ENCODE assay signal across 8 cellular contexts in the genomic region with DNA sequence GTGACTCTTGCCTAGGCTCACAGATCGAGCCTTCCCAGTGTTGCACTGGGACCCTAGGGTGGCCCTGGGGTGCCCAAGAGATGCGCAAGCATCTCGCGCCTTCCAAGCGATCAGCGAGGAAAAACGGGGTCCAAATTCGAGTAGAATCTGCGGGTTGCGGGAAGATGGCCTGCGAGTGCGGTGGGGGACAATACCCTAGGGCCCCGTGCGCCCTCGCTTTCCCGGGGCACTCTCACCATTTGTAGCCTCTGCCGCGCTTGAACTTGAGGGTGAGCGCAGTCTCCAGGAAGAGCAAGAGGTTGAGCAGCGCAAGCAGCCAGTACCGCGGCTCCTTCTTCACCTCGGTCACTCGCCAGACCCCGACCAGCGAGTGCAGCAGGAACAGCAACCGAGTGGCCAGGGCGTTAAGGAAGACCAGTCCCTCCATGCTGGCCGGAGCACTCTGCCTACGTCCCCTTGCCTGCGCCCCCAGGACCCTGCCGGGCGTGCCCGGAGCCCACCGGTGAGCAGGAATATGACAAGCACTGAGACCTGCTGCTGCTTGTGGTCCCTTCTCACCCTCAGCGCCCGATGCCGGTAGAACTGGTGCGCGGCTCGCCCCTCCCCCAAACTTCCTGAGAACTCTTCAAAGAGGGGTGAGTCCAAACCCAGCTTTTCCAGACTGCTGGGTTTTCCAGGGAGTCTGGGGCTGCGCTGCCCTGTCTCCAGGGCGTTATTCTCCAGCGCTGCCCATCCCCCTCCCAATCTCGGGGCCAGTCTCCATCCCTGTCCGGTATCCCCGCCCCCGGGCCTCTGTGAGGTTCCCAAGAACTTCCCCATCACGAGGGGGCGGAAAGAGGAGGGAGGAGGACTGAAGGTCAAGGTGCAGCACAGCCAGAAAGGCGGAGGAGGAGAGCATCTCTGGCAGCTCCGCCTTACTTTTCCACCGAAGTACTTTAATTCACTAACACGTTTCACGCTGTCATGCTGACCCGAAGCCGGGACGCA. TPM values are rescaled to one million over a fixed set of nuclear protein-coding genes. Genes with fewer than 3 reads are reported as not detected.
DNase-seq lines count a peak whose midpoint lies in the region; ATAC-seq and TF ChIP-seq lines count a peak whose summit lies in the region.

TSS of gene TMEM26 (minus strand) at position 727 of the 987 bp plus-strand sequence. CDS start at position 427, 300 bp downstream.

- peaks cover 52% of the 10 kb centered on the region for H3K27me3 Mint-ChIP-seq in T-helper 2 cell treated with Interferon-gamma antibody and Interleukin-4, amounts not matched to agents 5 μg/mL and 100 μg/mL, for 36 hours (ENCODE audit: low read depth)

- TF ChIP-seq POLR2A in thyroid gland (IDR thresholded peaks at IDR 0.05) = no peak

- no peak within 1 kb of the TSS for H3K27ac ChIP-seq in ectodermal cell (ENCODE audit: insufficient read depth, low read depth, low read length, poor library complexity, severe bottlenecking)
- no peak within 1 kb of the TSS for H3K27ac ChIP-seq in lower lobe of right lung
- H3K27ac ChIP-seq in thyroid gland = no peak within 1 kb of the TSS

- 1% methylated on average over 58 of the region's 58 CpGs for WGBS in ectodermal cell, 2 experiments
- WGBS in thyroid gland, 2 donors = 2 to 4% methylated on average over 30 to 39 of the region's 58 CpGs

- H3K36me3 ChIP-seq in ectodermal cell (ENCODE audit: control insufficient read depth, insufficient read depth, low read length) (no peaks in the 10 kb centered on the region), lower lobe of right lung (no peaks in the 10 kb centered on the region), thyroid gland (no peaks in the 10 kb centered on the region)

- peaks cover 6% of the 10 kb centered on the region for H3K4me1 Mint-ChIP-seq in T-helper 2 cell treated with Interferon-gamma antibody and Interleukin-4, amounts not matched to agents 5 μg/mL and 100 μg/mL, for 36 hours (ENCODE audit: low read depth)

- ATAC-seq in lower lobe of right lung (peak; percentile 57 to 62), GM18870 (IDR thresholded peaks at IDR 0.05; ENCODE audit: unreplicated experiment) (no peak)

- H3K4me3 ChIP-seq in ectodermal cell (ENCODE audit: insufficient read depth, low read depth, low read length) (peak within 1 kb of the TSS; percentile 42), lower lobe of right lung (peak within 1 kb of the TSS; percentile 58), thyroid gland (replicated peaks in 1 of 3) (peak within 1 kb of the TSS; percentile 14 to 49 (median 19))

- no peaks in the 10 kb centered on the region for H3K9me3 ChIP-seq in ectodermal cell (ENCODE audit: control insufficient read depth, low read length)
- no peaks in the 10 kb centered on the region for H3K9me3 ChIP-seq in lower lobe of right lung
- no peaks in the 10 kb centered on the region for H3K9me3 ChIP-seq in thyroid gland

- H3K4me1 ChIP-seq in ectodermal cell (ENCODE audit: control insufficient read depth, insufficient read depth, low read length) = peaks cover 5% of the 10 kb centered on the region
- peaks cover 24% of the 10 kb centered on the region for H3K4me1 ChIP-seq in lower lobe of right lung
- H3K4me1 ChIP-seq in thyroid gland = peaks cover 29 to 30% of the 10 kb centered on the region in 2 donors

- no peaks in the 10 kb centered on the region for H3K36me3 Mint-ChIP-seq in T-helper 2 cell treated with Interferon-gamma antibody and Interleukin-4, amounts not matched to agents 5 μg/mL and 100 μg/mL, for 36 hours (ENCODE audit: low read depth)

- peak within 1 kb of the TSS; percentile 39 for H3K4me3 Mint-ChIP-seq in T-helper 2 cell treated with Interferon-gamma antibody and Interleukin-4, amounts not matched to agents 5 μg/mL and 100 μg/mL, for 36 hours

- no peak for TF ChIP-seq CTCF in lower lobe of right lung (IDR thresholded peaks at IDR 0.05)
- TF ChIP-seq CTCF in thyroid gland (IDR thresholded peaks at IDR 0.05) = no peak

- no peak for DNase-seq in T-helper 2 cell treated with Interferon-gamma antibody and Interleukin-4, amounts not matched to agents 5 μg/mL and 100 μg/mL, for 36 hours (ENCODE audit: low spot score)
- DNase-seq in T-helper 2 cell = no peak
- DNase-seq in lower lobe of right lung = peak; percentile 52
- peak; percentile 37 to 48 for DNase-seq in thyroid gland
- DNase-seq in amniotic stem cell (lab: John Stamatoyannopoulos, UW) = no peak
- no peak for DNase-seq in stimulated activated CD4-positive, alpha-beta T cell treated with anti-CD3 and anti-CD28 coated beads, Interleukin-15, amount 100 ng/mL, for 24 hours

- no peak within 1 kb of the TSS for H3K27ac Mint-ChIP-seq in T-helper 2 cell treated with Interferon-gamma antibody and Interleukin-4, amounts not matched to agents 5 μg/mL and 100 μg/mL, for 36 hours

- intact Hi-C loops in lower lobe of right lung (cut with DNase I) (no loop called here), thyroid gland (cut with DNase I) (no loop called here)

- H3K9me3 Mint-ChIP-seq in T-helper 2 cell treated with Interferon-gamma antibody and Interleukin-4, amounts not matched to agents 5 μg/mL and 100 μg/mL, for 36 hours = no peaks in the 10 kb centered on the region

- H3K27me3 ChIP-seq in ectodermal cell (ENCODE audit: control insufficient read depth, insufficient read depth, low read length, poor library complexity, severe bottlenecking) (peaks cover 53% of the 10 kb centered on the region), lower lobe of right lung (ENCODE audit: low read depth) (peaks cover 17% of the 10 kb centered on the region), thyroid gland (no peaks in the 10 kb centered on the region)

RNA-seq across cellular contexts. Expression of gene TMEM26, which starts in this region (rescaled TPM):
- not detected for polyA plus RNA-seq in ectodermal cell (2013, experiment 1 of 4)
- polyA plus RNA-seq in ectodermal cell (2013, experiment 2 of 4) = not detected
- not detected for polyA plus RNA-seq in ectodermal cell (2013, experiment 3 of 4)
- 0.08 TPM for polyA plus RNA-seq in ectodermal cell (2013, experiment 4 of 4)
- 1.1 TPM for total RNA-seq in lower lobe of right lung
- under 1 TPM; 0.29 to 0.89 (median 0.54) TPM for total RNA-seq in thyroid gland

Comparison
In these comparisons a context has a peak if more than half of its experiments do, and no peak if none do; other contexts are left out.
1. Peak in DNase-seq and H3K4me3 ChIP-seq in thyroid gland; RNA of the gene not detected or under 1 TPM.